In genomic region chr19:3808420-3809143, GRCh38 we compare ENCODE assay signal across 26 cellular contexts. TPM values are rescaled to one million over a fixed set of nuclear protein-coding genes. Genes with fewer than 3 reads are reported as not detected.
DNase-seq lines count a peak whose midpoint lies in the region; ATAC-seq and TF ChIP-seq lines count a peak whose summit lies in the region.
"Had no signal": no experiment of that assay in that cellular context is flagged by ENCODE, and none has a peak within 500 bp of the region (broad histone marks: within the 10 kb centered on the region; RNA-seq: fewer than 3 reads in every experiment).

No MANE protein-coding gene starts in this region.

- ATAC-seq in central memory CD8-positive, alpha-beta T cell (replicated peaks; ENCODE audit: extremely low read depth, poor library complexity, severe bottlenecking), result no peak
- ATAC-seq in left lung (no peak), upper lobe of left lung (ENCODE audit: low FRiP score in 2 of 2) (peak in 1 of 2 donors; percentile 1), GM18909 (IDR thresholded peaks at IDR 0.05; ENCODE audit: poor library complexity, unreplicated experiment) (no peak), HG02884 (IDR thresholded peaks at IDR 0.05; ENCODE audit: unreplicated experiment) (no peak)
- ATAC-seq: foreskin keratinocyte, T-helper 17 cell had no signal

- H3K9me3 Mint-ChIP-seq in activated naive CD4-positive, alpha-beta T cell treated with anti-CD3 and anti-CD28 coated beads, Interleukin-2, amount 50 U/mL, for 24 hours, result no peaks in the 10 kb centered on the region
- no peaks in the 10 kb centered on the region for H3K9me3 Mint-ChIP-seq in central memory CD8-positive, alpha-beta T cell

- intact Hi-C loops in left lung (cut with DNase I), result no loop called here

- WGBS in upper lobe of left lung, 2 donors, result 59 to 78% methylated on average over 15 to 30 of the region's 33 CpGs

- no peak overlapping the region for H3K4me3 ChIP-seq in left lung
- no peak overlapping the region for H3K4me3 ChIP-seq in upper lobe of left lung
- H3K4me3 ChIP-seq: cardiac muscle cell, SK-N-MC had no signal

- no peak for TF ChIP-seq CTCF in left lung (IDR thresholded peaks at IDR 0.05)
- peak in 2 of 6 experiments; percentile 13 to 36 for TF ChIP-seq CTCF in upper lobe of left lung (IDR thresholded peaks at IDR 0.05)

- no peak for TF ChIP-seq POLR2A in upper lobe of left lung (IDR thresholded peaks at IDR 0.05)

- H3K27ac Mint-ChIP-seq in activated naive CD4-positive, alpha-beta T cell treated with anti-CD3 and anti-CD28 coated beads, Interleukin-2, amount 50 U/mL, for 24 hours, result peak overlapping the region; percentile 55
- peak overlapping the region; percentile 73 for H3K27ac Mint-ChIP-seq in central memory CD8-positive, alpha-beta T cell (ENCODE audit: low read depth)
- H3K27ac Mint-ChIP-seq: activated T-cell treated with anti-CD3 and anti-CD28 coated beads, Interleukin-2, amount 50 U/mL, for 24 hours; T-helper 17 cell had no signal

- H3K36me3 ChIP-seq in left lung, result no peaks in the 10 kb centered on the region
- no peaks in the 10 kb centered on the region for H3K36me3 ChIP-seq in upper lobe of left lung
- H3K36me3 ChIP-seq: cardiac muscle cell had no signal

- no peaks in the 10 kb centered on the region for H3K27me3 Mint-ChIP-seq in activated naive CD4-positive, alpha-beta T cell treated with anti-CD3 and anti-CD28 coated beads, Interleukin-2, amount 50 U/mL, for 24 hours
- no peaks in the 10 kb centered on the region for H3K27me3 Mint-ChIP-seq in central memory CD8-positive, alpha-beta T cell
- H3K27me3 Mint-ChIP-seq: activated T-cell treated with anti-CD3 and anti-CD28 coated beads, Interleukin-2, amount 50 U/mL, for 24 hours; T-helper 17 cell had no signal

- H3K27me3 ChIP-seq in left lung, result peaks cover 0 to 29% of the 10 kb centered on the region in 2 donors
- no peaks in the 10 kb centered on the region for H3K27me3 ChIP-seq in upper lobe of left lung
- H3K27me3 ChIP-seq: cardiac muscle cell, foreskin keratinocyte had no signal

- H3K27ac ChIP-seq in left lung (peak overlapping the region; percentile 66 to 67), upper lobe of left lung (peak overlapping the region; percentile 76 to 90 (median 82))
- H3K27ac ChIP-seq: cardiac muscle cell, foreskin keratinocyte, SK-N-MC had no signal

- H3K4me1 ChIP-seq in left lung (peaks cover 9 to 40% of the 10 kb centered on the region in 2 donors), upper lobe of left lung (peaks cover 34 to 55% (median 37%) of the 10 kb centered on the region in 4 donors)
- H3K4me1 ChIP-seq: foreskin keratinocyte had no signal

- DNase-seq in activated naive CD4-positive, alpha-beta T cell (lab: John Stamatoyannopoulos, UW), result no peak
- no peak for DNase-seq in central memory CD8-positive, alpha-beta T cell (ENCODE audit: low spot score in 2 of 2)
- DNase-seq in left lung (no peak), upper lobe of left lung (peak; percentile 47 to 83), pons (ENCODE audit: low spot score) (no peak)
- DNase-seq: ACHN; activated naive CD4-positive, alpha-beta T cell treated with anti-CD3 and anti-CD28 coated beads, Interleukin-2, amount 50 U/mL, for 16 hours; activated T-cell treated with anti-CD3 and anti-CD28 coated beads, Interleukin-2, amount 50 U/mL, for 24 hours; C1 segment of cervical spinal cord; foreskin keratinocyte; hippocampal formation; MM.1S; NCI-H1417 treated with DMSO at 0.1 percent for 48 hours; NCI-H524; nucleus accumbens; retina; T-helper 17 cell had no signal

- peaks cover 2% of the 10 kb centered on the region for H3K36me3 Mint-ChIP-seq in activated naive CD4-positive, alpha-beta T cell treated with anti-CD3 and anti-CD28 coated beads, Interleukin-2, amount 50 U/mL, for 24 hours
- H3K36me3 Mint-ChIP-seq in central memory CD8-positive, alpha-beta T cell (ENCODE audit: insufficient read depth), result peaks cover 3% of the 10 kb centered on the region

- H3K4me3 Mint-ChIP-seq in activated naive CD4-positive, alpha-beta T cell treated with anti-CD3 and anti-CD28 coated beads, Interleukin-2, amount 50 U/mL, for 24 hours, result no peak overlapping the region
- no peak overlapping the region for H3K4me3 Mint-ChIP-seq in central memory CD8-positive, alpha-beta T cell
- H3K4me3 Mint-ChIP-seq: activated T-cell treated with anti-CD3 and anti-CD28 coated beads, Interleukin-2, amount 50 U/mL, for 24 hours; T-helper 17 cell had no signal

- H3K9me3 ChIP-seq in left lung (no peaks in the 10 kb centered on the region), upper lobe of left lung (no peaks in the 10 kb centered on the region)

- H3K4me1 Mint-ChIP-seq in activated naive CD4-positive, alpha-beta T cell treated with anti-CD3 and anti-CD28 coated beads, Interleukin-2, amount 50 U/mL, for 24 hours, result peaks cover 24% of the 10 kb centered on the region
- peaks cover 34% of the 10 kb centered on the region for H3K4me1 Mint-ChIP-seq in central memory CD8-positive, alpha-beta T cell

- TF ChIP-seq EP300 in upper lobe of left lung (IDR thresholded peaks at IDR 0.05), result peak in 2 of 4 donors; percentile 27 to 42

RNA-seq across cellular contexts. Expression of gene MATK, which starts 22.4 kb away (rescaled TPM):
- total RNA-seq in left lung, result 1 to 10 TPM; 6.6 to 9.1 TPM
- total RNA-seq in upper lobe of left lung, result 10 to 100 TPM in 5 of 6 donors, 1 to 10 TPM in 1; 9.6 to 20.1 (median 13.1) TPM
- total RNA-seq: foreskin keratinocyte, RPMI7951 had no signal

RNA-seq across cellular contexts. Expression of gene RAX2, which starts 36.6 kb away (rescaled TPM):
- total RNA-seq in left lung, result not detected
- total RNA-seq in upper lobe of left lung, result not detected
- total RNA-seq: cardiac muscle cell, epithelial cell of proximal tubule, foreskin keratinocyte, lung microvascular endothelial cell, RPMI7951, T-helper 17 cell, ureter had no signal

RNA-seq across cellular contexts. Expression of gene MRPL54, which starts 46.1 kb away (rescaled TPM):
- total RNA-seq in left lung, result 10 to 100 TPM; 52.4 to 59.1 TPM
- total RNA-seq in upper lobe of left lung, result 10 to 100 TPM; 16.8 to 83.9 (median 65.5) TPM

RNA-seq across cellular contexts. Expression of gene APBA3, which starts 47.1 kb away (rescaled TPM):
- total RNA-seq in left lung, result 10 to 100 TPM; 22.1 to 24.7 TPM
- total RNA-seq in upper lobe of left lung, result 10 to 100 TPM; 13.4 to 92.2 (median 21.6) TPM

Comparison
In these comparisons a context has a peak if more than half of its experiments do, and no peak if none do; other contexts are left out.
1. DNase-seq: peak in upper lobe of left lung (2 of 2); none in activated naive CD4-positive, alpha-beta T cell (0 of 4), central memory CD8-positive, alpha-beta T cell (0 of 2), left lung (0 of 2) and pons (single experiment).